In the genomic region with DNA sequence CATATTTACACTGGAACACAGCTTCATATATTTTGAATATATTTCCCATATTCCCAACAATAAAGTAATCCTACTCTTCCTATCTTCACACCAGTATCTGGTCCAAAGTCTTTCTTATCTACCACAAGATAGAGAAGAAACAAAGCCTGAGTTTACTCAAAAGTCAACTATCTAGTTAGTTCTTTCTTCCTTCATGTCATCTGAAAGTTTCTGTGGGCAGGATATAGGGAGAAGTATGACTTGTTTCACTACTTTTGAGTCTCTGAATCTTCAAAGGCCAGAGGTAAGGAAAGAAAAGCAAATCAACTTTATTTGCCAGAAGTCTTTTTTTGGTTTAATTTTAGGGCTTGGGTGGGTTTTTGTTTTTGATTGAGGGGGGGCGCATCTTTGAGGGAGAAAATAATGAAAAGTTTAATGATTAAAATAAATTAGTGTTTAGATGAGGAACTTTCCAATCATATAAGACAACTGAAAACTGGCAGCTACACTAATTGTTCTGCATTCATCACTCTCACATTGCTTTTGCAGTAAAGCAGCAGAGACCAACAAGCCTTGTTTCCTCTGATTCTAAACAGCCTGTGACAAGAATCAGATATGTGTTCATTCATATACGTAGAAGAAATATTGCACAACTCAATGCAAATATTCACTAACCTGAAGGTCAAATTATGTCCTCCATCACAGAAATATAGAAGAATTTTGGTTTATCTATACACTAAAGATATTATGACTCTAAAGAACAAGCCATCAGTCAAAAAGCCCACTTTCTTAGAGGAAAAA, we compare ENCODE assay signal across 9 cellular contexts.
DNase-seq lines count a peak whose midpoint lies in the region; ATAC-seq, FAIRE-seq and TF ChIP-seq lines count a peak whose summit lies in the region.
"Had no signal": no experiment of that assay in that cellular context is flagged by ENCODE, and none has a peak within 500 bp of the region (broad histone marks: within the 10 kb centered on the region; RNA-seq: fewer than 3 reads in every experiment).

No MANE protein-coding gene starts in this region.

- peak overlapping the region; percentile 18 to 70 for H3K4me3 Mint-ChIP-seq in effector memory CD8-positive, alpha-beta T cell

- TF ChIP-seq CTCF in D721Med (IDR thresholded peaks at IDR 0.05; ENCODE audit: insufficient read depth, missing control alignments), result no peak

- no peaks in the 10 kb centered on the region for H3K27me3 Mint-ChIP-seq in effector memory CD8-positive, alpha-beta T cell

- ATAC-seq in GM18499 (IDR thresholded peaks at IDR 0.05; ENCODE audit: insufficient read depth, unreplicated experiment), result peak; percentile 42
- peak; percentile 82 for ATAC-seq in GM21390 (IDR thresholded peaks at IDR 0.05; ENCODE audit: unreplicated experiment)
- ATAC-seq in HG03378 (IDR thresholded peaks at IDR 0.05; ENCODE audit: unreplicated experiment), result peak; percentile 78
- ATAC-seq in effector memory CD8-positive, alpha-beta T cell (replicated peaks), result peak; percentile 24

- no peak for DNase-seq in effector memory CD8-positive, alpha-beta T cell
- DNase-seq in D721Med (ENCODE audit: insufficient read length, low spot score), result no peak
- no peak for DNase-seq in T-helper 9 cell
- DNase-seq in NCI-H2081 (lab: John Stamatoyannopoulos, UW), result no peak
- DNase-seq in NCI-H748 treated with DMSO at 0.1 percent for 48 hours (lab: John Stamatoyannopoulos, UW), result no peak
- DNase-seq: occipital lobe had no signal

- peaks cover 0 to 4% of the 10 kb centered on the region in 2 donors for H3K9me3 Mint-ChIP-seq in effector memory CD8-positive, alpha-beta T cell

- H3K36me3 Mint-ChIP-seq in effector memory CD8-positive, alpha-beta T cell (ENCODE audit: insufficient read depth), result peaks cover 8% of the 10 kb centered on the region

- peaks cover 41 to 71% of the 10 kb centered on the region in 2 donors for H3K4me1 Mint-ChIP-seq in effector memory CD8-positive, alpha-beta T cell (ENCODE audit: low read depth in 2 of 2)

- FAIRE-seq in D721Med (lab: Jason Lieb, UNC), result no peak

- peak overlapping the region; percentile 21 to 80 for H3K27ac Mint-ChIP-seq in effector memory CD8-positive, alpha-beta T cell

Comparison
In these comparisons a context has a peak if more than half of its experiments do, and no peak if none do; other contexts are left out.
1. ATAC-seq: peak in every context shown above with its lines; median percentile 82 in GM21390; 78 in HG03378; 42 in GM18499; 24 in effector memory CD8-positive, alpha-beta T cell.